Comparison of ENCODE assay signal across 8 cellular contexts in the genomic region with DNA sequence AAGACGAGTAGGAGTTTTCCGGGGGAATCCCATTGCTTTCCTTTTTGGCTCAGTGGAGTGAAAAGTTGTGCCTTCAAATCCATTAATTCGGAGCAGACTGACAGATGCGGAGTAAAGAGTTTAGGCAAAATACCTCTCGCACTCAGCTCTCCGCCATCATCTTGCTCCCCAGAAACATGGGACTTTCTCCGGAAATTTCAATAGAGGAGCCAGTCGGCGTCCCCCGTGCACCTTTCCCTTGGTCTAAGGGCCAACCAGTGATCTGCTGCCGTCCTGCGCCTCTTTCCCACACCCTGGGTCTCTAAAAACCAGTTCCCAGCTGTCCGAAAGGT. TPM values are rescaled to one million over a fixed set of nuclear protein-coding genes. Genes with fewer than 3 reads are reported as not detected.
DNase-seq lines count a peak whose midpoint lies in the region; ATAC-seq and TF ChIP-seq lines count a peak whose summit lies in the region.

No MANE protein-coding gene starts in this region.

- no peaks in the 10 kb centered on the region for H3K9me3 Mint-ChIP-seq in nephron progenitor cell

- no peaks in the 10 kb centered on the region for H3K9me3 ChIP-seq in Peyer's patch

- H3K36me3 ChIP-seq in Peyer's patch, result peaks cover 0 to 19% (median 0%) of the 10 kb centered on the region in 3 donors

- H3K4me1 ChIP-seq in Peyer's patch, result peaks cover 4 to 40% (median 10%) of the 10 kb centered on the region in 4 donors

- ATAC-seq in GM18520 (IDR thresholded peaks at IDR 0.05; ENCODE audit: unreplicated experiment), result peak; percentile 25
- ATAC-seq in HG02981 (IDR thresholded peaks at IDR 0.05; ENCODE audit: unreplicated experiment), result peak; percentile 49

- DNase-seq in AG04449 (ENCODE audit: low read depth, low spot score), result no peak
- no peak for DNase-seq in Peyer's patch
- DNase-seq in epidermal melanocyte (ENCODE audit: insufficient read length, low spot score), result peak; percentile 31
- no peak for DNase-seq in nephron progenitor cell
- DNase-seq in NCI-H2196 (lab: John Stamatoyannopoulos, UW; ENCODE audit: unreplicated experiment), result no peak
- DNase-seq in stimulated activated CD4-positive, alpha-beta T cell treated with anti-CD3 and anti-CD28 coated beads, Interleukin-4, amount 100 ng/mL, for 24 hours, result no peak

- H3K4me3 Mint-ChIP-seq in nephron progenitor cell, result peak overlapping the region; percentile 99

- H3K27me3 Mint-ChIP-seq in nephron progenitor cell (ENCODE audit: low read depth, poor library complexity), result no peaks in the 10 kb centered on the region

- peak overlapping the region; percentile 99 for H3K27ac Mint-ChIP-seq in nephron progenitor cell

- H3K27me3 ChIP-seq in Peyer's patch, result no peaks in the 10 kb centered on the region

- peaks cover 52% of the 10 kb centered on the region for H3K4me1 Mint-ChIP-seq in nephron progenitor cell

- POLR2A ChIA-PET in AG04449 (lab: Yijun Ruan, JAX), result no interaction called here

- TF ChIP-seq CTCF in AG04449 (IDR thresholded peaks at IDR 0.05; ENCODE audit: insufficient read depth, low read length, missing control alignments), result no peak
- TF ChIP-seq CTCF in Peyer's patch (IDR thresholded peaks at IDR 0.05), result no peak
- TF ChIP-seq CTCF in nephron progenitor cell (IDR thresholded peaks at IDR 0.05), result no peak

- CTCF ChIA-PET in AG04449 (lab: Yijun Ruan, JAX), result no interaction called here

- H3K27ac ChIP-seq in Peyer's patch, result peak overlapping the region; percentile 85 to 96 (median 90)

- H3K36me3 Mint-ChIP-seq in nephron progenitor cell (ENCODE audit: low read depth), result peaks cover 19% of the 10 kb centered on the region

- H3K4me3 ChIP-seq in AG04449 (ENCODE audit: low read depth, low read length), result peak overlapping the region; percentile 95
- peak overlapping the region; percentile 71 to 99 (median 90) for H3K4me3 ChIP-seq in Peyer's patch

- TF ChIP-seq POLR2A in Peyer's patch (IDR thresholded peaks at IDR 0.05), result no peak

RNA-seq across cellular contexts. Expression of gene TYW5, which starts 0.3 kb away (rescaled TPM):
- total RNA-seq in Peyer's patch, result 10 to 100 TPM in 3 of 4 donors, 1 to 10 TPM in 1; 7.4 to 18.8 (median 14.6) TPM

RNA-seq across cellular contexts. Expression of gene MAIP1, which starts 0.4 kb away (rescaled TPM):
- 10 to 100 TPM in 3 of 4 donors, 1 to 10 TPM in 1; 8.3 to 58.2 (median 26.8) TPM for total RNA-seq in Peyer's patch

RNA-seq across cellular contexts. Expression of gene C2orf69, which starts 43.9 kb away (rescaled TPM):
- 10 to 100 TPM in 1 of 4 donors, 1 to 10 TPM in 3; 8.5 to 12.3 (median 9.0) TPM for total RNA-seq in Peyer's patch
